In the genomic region with DNA sequence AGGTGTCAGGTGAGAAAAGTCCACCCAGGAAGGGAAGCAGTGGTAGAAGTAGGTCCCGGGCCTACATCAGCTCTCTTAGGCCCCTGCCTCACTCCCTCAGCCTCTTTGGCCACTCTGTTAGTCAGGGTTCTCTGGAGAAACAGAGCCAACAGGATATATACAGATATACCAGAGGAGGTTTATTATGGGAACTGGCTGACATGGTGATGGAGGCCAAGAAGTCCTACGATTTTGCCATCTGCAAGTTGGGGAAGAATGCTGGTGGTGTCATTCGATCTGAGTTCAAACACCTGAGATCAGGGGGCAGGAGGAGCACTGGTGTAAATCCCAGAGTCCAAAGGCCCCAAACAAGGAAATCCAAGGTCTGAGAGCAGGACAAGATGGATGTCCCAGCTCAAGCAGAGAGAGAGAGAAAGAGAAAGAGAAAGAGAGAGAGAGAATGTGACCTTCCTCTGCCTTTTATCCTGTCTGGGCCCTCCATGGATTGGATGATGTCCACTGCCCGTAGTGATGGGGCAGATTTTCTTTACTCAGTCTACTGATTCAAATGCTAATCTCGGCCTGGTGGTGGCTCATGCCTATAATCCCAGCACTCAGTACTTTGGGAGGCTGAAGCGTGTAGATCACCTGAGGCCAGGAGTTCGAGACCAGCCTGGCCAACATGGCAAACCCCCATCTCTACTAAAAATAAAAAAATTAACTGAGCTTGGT, we compare ENCODE assay signal across 25 cellular contexts.
"Had no signal": no experiment of that assay in that cellular context is flagged by ENCODE, and none has a peak within 500 bp of the region (broad histone marks: within the 10 kb centered on the region; RNA-seq: fewer than 3 reads in every experiment).

No MANE protein-coding gene starts in this region.

- H3K27ac Mint-ChIP-seq: dendritic cell treated with granulocyte-macrophage colony-stimulating factor and Interleukin-4, amounts not matched to agents 40 ng/mL and 50 ng/mL, for 4 days; effector memory CD8-positive, alpha-beta T cell; endodermal cell had no signal

- DNase-seq: colonic mucosa; cortex of kidney; dermis blood vessel endothelial cell; dorsolateral prefrontal cortex; effector CD4-positive, alpha-beta T cell; effector CD8-positive, alpha-beta T cell; effector memory CD4-positive, alpha-beta T cell; effector memory CD8-positive, alpha-beta T cell; endodermal cell; erythroblast; esophagus squamous epithelium; foreskin fibroblast; foreskin keratinocyte; foreskin melanocyte; gastrocnemius medialis; glutamatergic neuron; head of caudate nucleus; heart left ventricle; heart right ventricle had no signal

- H3K4me3 Mint-ChIP-seq: dendritic cell treated with granulocyte-macrophage colony-stimulating factor and Interleukin-4, amounts not matched to agents 40 ng/mL and 50 ng/mL, for 4 days; effector memory CD8-positive, alpha-beta T cell; endodermal cell had no signal

- H3K27ac ChIP-seq: colonic mucosa, coronary artery, dorsolateral prefrontal cortex, epithelial cell of prostate, esophagus muscularis mucosa, esophagus squamous epithelium, foreskin keratinocyte, gastrocnemius medialis, gastroesophageal sphincter, heart left ventricle, heart right ventricle had no signal

- H3K4me3 ChIP-seq: colonic mucosa, coronary artery, dorsolateral prefrontal cortex, esophagus muscularis mucosa, esophagus squamous epithelium, gastrocnemius medialis, gastroesophageal sphincter, heart left ventricle, heart right ventricle had no signal

- H3K27me3 ChIP-seq: colonic mucosa, esophagus muscularis mucosa, esophagus squamous epithelium, foreskin keratinocyte, gastrocnemius medialis, gastroesophageal sphincter, heart left ventricle had no signal

- ATAC-seq: effector memory CD8-positive, alpha-beta T cell; esophagus mucosa; foreskin keratinocyte; gastrocnemius medialis; gastroesophageal sphincter; heart left ventricle; heart right ventricle had no signal

- H3K27me3 Mint-ChIP-seq: dendritic cell treated with granulocyte-macrophage colony-stimulating factor and Interleukin-4, amounts not matched to agents 40 ng/mL and 50 ng/mL, for 4 days had no signal

- H3K9me3 ChIP-seq: colonic mucosa, esophagus muscularis mucosa, esophagus squamous epithelium, gastrocnemius medialis, gastroesophageal sphincter, heart left ventricle, heart right ventricle had no signal

- H3K9me3 Mint-ChIP-seq: dendritic cell treated with granulocyte-macrophage colony-stimulating factor and Interleukin-4, amounts not matched to agents 40 ng/mL and 50 ng/mL, for 4 days; endodermal cell had no signal

- H3K4me1 ChIP-seq: colonic mucosa, esophagus muscularis mucosa, foreskin keratinocyte, gastrocnemius medialis, gastroesophageal sphincter had no signal

- H3K36me3 ChIP-seq: colonic mucosa, esophagus muscularis mucosa, esophagus squamous epithelium, gastrocnemius medialis, gastroesophageal sphincter, heart left ventricle, heart right ventricle had no signal
